1 cellular context compared by ENCODE assay signal in the genomic region with DNA sequence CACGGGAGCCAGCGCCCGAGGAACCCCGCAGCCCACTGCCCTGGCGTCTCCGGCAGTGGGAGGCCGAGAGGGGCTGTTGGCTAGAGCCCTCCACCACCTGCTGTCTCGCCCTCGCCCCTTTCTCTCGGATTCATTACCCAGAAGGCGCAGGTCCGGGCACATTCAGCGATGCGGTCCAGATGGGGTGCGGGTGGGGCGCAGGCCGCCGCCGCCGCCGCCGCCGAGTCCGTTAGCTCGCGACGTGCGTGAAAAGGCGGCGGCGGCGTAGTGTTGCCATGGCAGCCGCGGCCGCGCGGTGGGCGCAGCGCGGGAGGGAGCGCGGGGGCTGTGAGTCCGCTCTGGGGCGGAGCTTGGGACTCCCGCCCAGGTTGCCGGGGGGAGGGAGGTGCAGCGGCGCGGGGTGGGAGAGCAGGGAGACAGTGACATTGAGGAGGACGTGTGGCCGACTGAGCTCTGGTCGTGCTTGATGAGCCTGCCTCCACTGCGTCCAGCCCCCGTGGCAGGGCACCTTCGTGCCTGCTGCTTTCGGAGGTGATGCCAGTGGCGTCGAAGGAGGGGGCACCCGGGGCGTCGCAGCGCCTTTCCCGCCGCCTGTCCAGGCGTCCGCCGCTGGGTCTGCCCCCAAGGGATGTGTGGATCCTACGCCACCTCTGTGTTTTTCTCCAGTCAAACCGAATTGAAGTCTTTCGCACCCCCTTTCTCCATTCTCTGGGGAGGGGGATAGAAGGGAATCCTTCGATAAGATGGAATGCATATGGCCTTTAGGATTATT.
A peak's percentile ranks its signal among the peaks of the same experiment; 100 is the strongest.
TF ChIP-seq lines count a peak whose summit lies in the region.

A gene (minus strand): TSS at position 358 of the 772 bp plus-strand sequence. CDS start 23,774 bp downstream, outside the sequence.

TF ChIP-seq in HepG2, 621 proteins besides CTCF, POLR2A, EP300 and RAD21 (continued from another document and continues in another):
- TF ChIP-seq, protein P1, sequence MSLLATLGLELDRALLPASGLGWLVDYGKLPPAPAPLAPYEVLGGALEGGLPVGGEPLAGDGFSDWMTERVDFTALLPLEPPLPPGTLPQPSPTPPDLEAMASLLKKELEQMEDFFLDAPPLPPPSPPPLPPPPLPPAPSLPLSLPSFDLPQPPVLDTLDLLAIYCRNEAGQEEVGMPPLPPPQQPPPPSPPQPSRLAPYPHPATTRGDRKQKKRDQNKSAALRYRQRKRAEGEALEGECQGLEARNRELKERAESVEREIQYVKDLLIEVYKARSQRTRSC (CRISPR knock-in tag; IDR thresholded peaks at IDR 0.05; ENCODE audit: low read depth), result no peak
- TF ChIP-seq RFX5 (IDR thresholded peaks at IDR 0.05; ENCODE audit: low read depth, low read length) (no peak), SRF (IDR thresholded peaks at IDR 0.05; ENCODE audit: low read depth, low read length) (no peak), SETDB1 (CRISPR knock-in tag; IDR thresholded peaks at IDR 0.05; ENCODE audit: borderline replicate concordance) (no peak), ZNF12 (CRISPR knock-in tag; IDR thresholded peaks at IDR 0.05) (no peak), ZNF224 (CRISPR knock-in tag; IDR thresholded peaks at IDR 0.05) (no peak), KLF12 (CRISPR knock-in tag; IDR thresholded peaks at IDR 0.05; ENCODE audit: borderline replicate concordance) (peak; percentile 91), ZNF614 (CRISPR knock-in tag; IDR thresholded peaks at IDR 0.05; ENCODE audit: borderline replicate concordance) (0 out of 2 replicates have a peak, but pooled peaks have one; percentile 9), MAZ (IDR thresholded peaks at IDR 0.05; ENCODE audit: borderline replicate concordance, low read depth, low read length) (peak; percentile 37; the same call in 1 of the 2 replicates), MAZ (CRISPR knock-in tag; IDR thresholded peaks at IDR 0.05; ENCODE audit: low read depth) (peak; percentile 58), NFKBIZ (CRISPR knock-in tag; IDR thresholded peaks at IDR 0.05) (no peak), BORCS8-MEF2B (CRISPR knock-in tag; IDR thresholded peaks at IDR 0.05) (no peak), ZNF674 (CRISPR knock-in tag; IDR thresholded peaks at IDR 0.05; ENCODE audit: low read depth) (no peak), HNRNPH1 (optimal IDR thresholded peaks at IDR 0.05; ENCODE audit: low read depth, low read length) (no peak), MTA3 (CRISPR knock-in tag; IDR thresholded peaks at IDR 0.05) (no peak), ZNF670 (CRISPR knock-in tag; IDR thresholded peaks at IDR 0.05; ENCODE audit: borderline replicate concordance) (no peak), HDAC1 (CRISPR knock-in tag; IDR thresholded peaks at IDR 0.05) (peak; percentile 73), TOPORS (CRISPR knock-in tag; IDR thresholded peaks at IDR 0.05) (0 out of 2 replicates have a peak, but pooled peaks have one; percentile 18), SP1 (IDR thresholded peaks at IDR 0.05) (no peak), SP1 (CRISPR knock-in tag; IDR thresholded peaks at IDR 0.05) (no peak), ZNF10 (CRISPR knock-in tag; IDR thresholded peaks at IDR 0.05; ENCODE audit: borderline replicate concordance, low read depth) (no peak)
- TF ChIP-seq, protein P2, sequence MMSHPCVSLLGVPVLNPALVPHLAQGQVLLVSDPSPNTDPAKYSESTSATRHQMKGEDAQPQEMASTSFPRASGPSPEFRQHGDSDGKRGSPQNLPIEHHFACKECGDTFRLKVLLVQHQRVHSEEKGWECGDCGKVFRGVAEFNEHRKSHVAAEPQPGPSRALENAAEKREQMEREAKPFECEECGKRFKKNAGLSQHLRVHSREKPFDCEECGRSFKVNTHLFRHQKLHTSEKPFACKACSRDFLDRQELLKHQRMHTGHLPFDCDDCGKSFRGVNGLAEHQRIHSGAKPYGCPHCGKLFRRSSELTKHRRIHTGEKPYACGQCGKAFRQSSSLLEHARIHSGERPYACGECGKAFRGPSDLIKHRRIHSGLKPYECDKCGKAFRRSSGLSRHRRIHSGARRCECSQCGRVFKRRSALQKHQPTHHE (CRISPR knock-in tag; IDR thresholded peaks at IDR 0.05; ENCODE audit: borderline replicate concordance), result no peak
- TF ChIP-seq, protein P3, sequence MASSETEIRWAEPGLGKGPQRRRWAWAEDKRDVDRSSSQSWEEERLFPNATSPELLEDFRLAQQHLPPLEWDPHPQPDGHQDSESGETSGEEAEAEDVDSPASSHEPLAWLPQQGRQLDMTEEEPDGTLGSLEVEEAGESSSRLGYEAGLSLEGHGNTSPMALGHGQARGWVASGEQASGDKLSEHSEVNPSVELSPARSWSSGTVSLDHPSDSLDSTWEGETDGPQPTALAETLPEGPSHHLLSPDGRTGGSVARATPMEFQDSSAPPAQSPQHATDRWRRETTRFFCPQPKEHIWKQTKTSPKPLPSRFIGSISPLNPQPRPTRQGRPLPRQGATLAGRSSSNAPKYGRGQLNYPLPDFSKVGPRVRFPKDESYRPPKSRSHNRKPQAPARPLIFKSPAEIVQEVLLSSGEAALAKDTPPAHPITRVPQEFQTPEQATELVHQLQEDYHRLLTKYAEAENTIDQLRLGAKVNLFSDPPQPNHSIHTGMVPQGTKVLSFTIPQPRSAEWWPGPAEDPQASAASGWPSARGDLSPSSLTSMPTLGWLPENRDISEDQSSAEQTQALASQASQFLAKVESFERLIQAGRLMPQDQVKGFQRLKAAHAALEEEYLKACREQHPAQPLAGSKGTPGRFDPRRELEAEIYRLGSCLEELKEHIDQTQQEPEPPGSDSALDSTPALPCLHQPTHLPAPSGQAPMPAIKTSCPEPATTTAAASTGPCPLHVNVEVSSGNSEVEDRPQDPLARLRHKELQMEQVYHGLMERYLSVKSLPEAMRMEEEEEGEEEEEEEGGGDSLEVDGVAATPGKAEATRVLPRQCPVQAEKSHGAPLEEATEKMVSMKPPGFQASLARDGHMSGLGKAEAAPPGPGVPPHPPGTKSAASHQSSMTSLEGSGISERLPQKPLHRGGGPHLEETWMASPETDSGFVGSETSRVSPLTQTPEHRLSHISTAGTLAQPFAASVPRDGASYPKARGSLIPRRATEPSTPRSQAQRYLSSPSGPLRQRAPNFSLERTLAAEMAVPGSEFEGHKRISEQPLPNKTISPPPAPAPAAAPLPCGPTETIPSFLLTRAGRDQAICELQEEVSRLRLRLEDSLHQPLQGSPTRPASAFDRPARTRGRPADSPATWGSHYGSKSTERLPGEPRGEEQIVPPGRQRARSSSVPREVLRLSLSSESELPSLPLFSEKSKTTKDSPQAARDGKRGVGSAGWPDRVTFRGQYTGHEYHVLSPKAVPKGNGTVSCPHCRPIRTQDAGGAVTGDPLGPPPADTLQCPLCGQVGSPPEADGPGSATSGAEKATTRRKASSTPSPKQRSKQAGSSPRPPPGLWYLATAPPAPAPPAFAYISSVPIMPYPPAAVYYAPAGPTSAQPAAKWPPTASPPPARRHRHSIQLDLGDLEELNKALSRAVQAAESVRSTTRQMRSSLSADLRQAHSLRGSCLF (CRISPR knock-in tag; IDR thresholded peaks at IDR 0.05; ENCODE audit: borderline replicate concordance), result no peak
- TF ChIP-seq, protein P4, sequence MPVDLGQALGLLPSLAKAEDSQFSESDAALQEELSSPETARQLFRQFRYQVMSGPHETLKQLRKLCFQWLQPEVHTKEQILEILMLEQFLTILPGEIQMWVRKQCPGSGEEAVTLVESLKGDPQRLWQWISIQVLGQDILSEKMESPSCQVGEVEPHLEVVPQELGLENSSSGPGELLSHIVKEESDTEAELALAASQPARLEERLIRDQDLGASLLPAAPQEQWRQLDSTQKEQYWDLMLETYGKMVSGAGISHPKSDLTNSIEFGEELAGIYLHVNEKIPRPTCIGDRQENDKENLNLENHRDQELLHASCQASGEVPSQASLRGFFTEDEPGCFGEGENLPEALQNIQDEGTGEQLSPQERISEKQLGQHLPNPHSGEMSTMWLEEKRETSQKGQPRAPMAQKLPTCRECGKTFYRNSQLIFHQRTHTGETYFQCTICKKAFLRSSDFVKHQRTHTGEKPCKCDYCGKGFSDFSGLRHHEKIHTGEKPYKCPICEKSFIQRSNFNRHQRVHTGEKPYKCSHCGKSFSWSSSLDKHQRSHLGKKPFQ (CRISPR knock-in tag; IDR thresholded peaks at IDR 0.05; ENCODE audit: insufficient replicate concordance), result no peak
- TF ChIP-seq, protein P5, sequence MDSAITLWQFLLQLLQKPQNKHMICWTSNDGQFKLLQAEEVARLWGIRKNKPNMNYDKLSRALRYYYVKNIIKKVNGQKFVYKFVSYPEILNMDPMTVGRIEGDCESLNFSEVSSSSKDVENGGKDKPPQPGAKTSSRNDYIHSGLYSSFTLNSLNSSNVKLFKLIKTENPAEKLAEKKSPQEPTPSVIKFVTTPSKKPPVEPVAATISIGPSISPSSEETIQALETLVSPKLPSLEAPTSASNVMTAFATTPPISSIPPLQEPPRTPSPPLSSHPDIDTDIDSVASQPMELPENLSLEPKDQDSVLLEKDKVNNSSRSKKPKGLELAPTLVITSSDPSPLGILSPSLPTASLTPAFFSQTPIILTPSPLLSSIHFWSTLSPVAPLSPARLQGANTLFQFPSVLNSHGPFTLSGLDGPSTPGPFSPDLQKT (CRISPR knock-in tag; IDR thresholded peaks at IDR 0.05; ENCODE audit: borderline replicate concordance), result no peak
- TF ChIP-seq, protein P6, sequence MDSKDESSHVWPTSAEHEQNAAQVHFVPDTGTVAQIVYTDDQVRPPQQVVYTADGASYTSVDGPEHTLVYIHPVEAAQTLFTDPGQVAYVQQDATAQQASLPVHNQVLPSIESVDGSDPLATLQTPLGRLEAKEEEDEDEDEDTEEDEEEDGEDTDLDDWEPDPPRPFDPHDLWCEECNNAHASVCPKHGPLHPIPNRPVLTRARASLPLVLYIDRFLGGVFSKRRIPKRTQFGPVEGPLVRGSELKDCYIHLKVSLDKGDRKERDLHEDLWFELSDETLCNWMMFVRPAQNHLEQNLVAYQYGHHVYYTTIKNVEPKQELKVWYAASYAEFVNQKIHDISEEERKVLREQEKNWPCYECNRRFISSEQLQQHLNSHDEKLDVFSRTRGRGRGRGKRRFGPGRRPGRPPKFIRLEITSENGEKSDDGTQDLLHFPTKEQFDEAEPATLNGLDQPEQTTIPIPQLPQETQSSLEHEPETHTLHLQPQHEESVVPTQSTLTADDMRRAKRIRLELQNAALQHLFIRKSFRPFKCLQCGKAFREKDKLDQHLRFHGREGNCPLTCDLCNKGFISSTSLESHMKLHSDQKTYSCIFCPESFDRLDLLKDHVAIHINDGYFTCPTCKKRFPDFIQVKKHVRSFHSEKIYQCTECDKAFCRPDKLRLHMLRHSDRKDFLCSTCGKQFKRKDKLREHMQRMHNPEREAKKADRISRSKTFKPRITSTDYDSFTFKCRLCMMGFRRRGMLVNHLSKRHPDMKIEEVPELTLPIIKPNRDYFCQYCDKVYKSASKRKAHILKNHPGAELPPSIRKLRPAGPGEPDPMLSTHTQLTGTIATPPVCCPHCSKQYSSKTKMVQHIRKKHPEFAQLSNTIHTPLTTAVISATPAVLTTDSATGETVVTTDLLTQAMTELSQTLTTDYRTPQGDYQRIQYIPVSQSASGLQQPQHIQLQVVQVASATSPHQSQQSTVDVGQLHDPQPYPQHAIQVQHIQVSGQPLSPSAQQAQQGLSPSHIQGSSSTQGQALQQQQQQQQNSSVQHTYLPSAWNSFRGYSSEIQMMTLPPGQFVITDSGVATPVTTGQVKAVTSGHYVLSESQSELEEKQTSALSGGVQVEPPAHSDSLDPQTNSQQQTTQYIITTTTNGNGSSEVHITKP (CRISPR knock-in tag; IDR thresholded peaks at IDR 0.05; ENCODE audit: low read depth), result no peak
- TF ChIP-seq, protein P7, sequence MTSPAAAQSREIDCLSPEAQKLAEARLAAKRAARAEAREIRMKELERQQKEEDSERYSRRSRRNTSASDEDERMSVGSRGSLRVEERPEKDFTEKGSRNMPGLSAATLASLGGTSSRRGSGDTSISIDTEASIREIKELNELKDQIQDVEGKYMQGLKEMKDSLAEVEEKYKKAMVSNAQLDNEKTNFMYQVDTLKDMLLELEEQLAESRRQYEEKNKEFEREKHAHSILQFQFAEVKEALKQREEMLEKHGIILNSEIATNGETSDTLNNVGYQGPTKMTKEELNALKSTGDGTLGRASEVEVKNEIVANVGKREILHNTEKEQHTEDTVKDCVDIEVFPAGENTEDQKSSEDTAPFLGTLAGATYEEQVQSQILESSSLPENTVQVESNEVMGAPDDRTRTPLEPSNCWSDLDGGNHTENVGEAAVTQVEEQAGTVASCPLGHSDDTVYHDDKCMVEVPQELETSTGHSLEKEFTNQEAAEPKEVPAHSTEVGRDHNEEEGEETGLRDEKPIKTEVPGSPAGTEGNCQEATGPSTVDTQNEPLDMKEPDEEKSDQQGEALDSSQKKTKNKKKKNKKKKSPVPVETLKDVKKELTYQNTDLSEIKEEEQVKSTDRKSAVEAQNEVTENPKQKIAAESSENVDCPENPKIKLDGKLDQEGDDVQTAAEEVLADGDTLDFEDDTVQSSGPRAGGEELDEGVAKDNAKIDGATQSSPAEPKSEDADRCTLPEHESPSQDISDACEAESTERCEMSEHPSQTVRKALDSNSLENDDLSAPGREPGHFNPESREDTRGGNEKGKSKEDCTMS (CRISPR knock-in tag; conservative IDR thresholded peaks at IDR 0.05), result no peak
- TF ChIP-seq, protein P8, sequence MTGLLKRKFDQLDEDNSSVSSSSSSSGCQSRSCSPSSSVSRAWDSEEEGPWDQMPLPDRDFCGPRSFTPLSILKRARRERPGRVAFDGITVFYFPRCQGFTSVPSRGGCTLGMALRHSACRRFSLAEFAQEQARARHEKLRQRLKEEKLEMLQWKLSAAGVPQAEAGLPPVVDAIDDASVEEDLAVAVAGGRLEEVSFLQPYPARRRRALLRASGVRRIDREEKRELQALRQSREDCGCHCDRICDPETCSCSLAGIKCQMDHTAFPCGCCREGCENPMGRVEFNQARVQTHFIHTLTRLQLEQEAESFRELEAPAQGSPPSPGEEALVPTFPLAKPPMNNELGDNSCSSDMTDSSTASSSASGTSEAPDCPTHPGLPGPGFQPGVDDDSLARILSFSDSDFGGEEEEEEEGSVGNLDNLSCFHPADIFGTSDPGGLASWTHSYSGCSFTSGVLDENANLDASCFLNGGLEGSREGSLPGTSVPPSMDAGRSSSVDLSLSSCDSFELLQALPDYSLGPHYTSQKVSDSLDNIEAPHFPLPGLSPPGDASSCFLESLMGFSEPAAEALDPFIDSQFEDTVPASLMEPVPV (CRISPR knock-in tag; IDR thresholded peaks at IDR 0.05), result peak; percentile 10; the same call in 1 of the 2 replicates
- TF ChIP-seq, protein P9, sequence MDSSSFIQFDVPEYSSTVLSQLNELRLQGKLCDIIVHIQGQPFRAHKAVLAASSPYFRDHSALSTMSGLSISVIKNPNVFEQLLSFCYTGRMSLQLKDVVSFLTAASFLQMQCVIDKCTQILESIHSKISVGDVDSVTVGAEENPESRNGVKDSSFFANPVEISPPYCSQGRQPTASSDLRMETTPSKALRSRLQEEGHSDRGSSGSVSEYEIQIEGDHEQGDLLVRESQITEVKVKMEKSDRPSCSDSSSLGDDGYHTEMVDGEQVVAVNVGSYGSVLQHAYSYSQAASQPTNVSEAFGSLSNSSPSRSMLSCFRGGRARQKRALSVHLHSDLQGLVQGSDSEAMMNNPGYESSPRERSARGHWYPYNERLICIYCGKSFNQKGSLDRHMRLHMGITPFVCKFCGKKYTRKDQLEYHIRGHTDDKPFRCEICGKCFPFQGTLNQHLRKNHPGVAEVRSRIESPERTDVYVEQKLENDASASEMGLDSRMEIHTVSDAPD (CRISPR knock-in tag; IDR thresholded peaks at IDR 0.05), result no peak
- TF ChIP-seq, protein P10, sequence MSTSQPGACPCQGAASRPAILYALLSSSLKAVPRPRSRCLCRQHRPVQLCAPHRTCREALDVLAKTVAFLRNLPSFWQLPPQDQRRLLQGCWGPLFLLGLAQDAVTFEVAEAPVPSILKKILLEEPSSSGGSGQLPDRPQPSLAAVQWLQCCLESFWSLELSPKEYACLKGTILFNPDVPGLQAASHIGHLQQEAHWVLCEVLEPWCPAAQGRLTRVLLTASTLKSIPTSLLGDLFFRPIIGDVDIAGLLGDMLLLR (CRISPR knock-in tag; IDR thresholded peaks at IDR 0.05), result no peak
